In genomic region chr15:42499888-42500609, GRCh38 we compare ENCODE assay signal across 2 cellular contexts.
TF ChIP-seq lines count a peak whose summit lies in the region.

No MANE protein-coding gene starts in this region.

TF ChIP-seq in GM23338, 12 proteins besides CTCF, POLR2A, EP300 and RAD21 (continued from another document):
- no peak for TF ChIP-seq ZNF462 (CRISPR knock-in tag; IDR thresholded peaks at IDR 0.05)
- no peak for TF ChIP-seq STAT1 (IDR thresholded peaks at IDR 0.05; ENCODE audit: unreplicated experiment)
- no peak for TF ChIP-seq CREB1 (CRISPR knock-in tag; IDR thresholded peaks at IDR 0.05; ENCODE audit: low read depth)
- TF ChIP-seq REST (IDR thresholded peaks at IDR 0.05; ENCODE audit: unreplicated experiment), result no peak
- TF ChIP-seq EZH2 (IDR thresholded peaks at IDR 0.05; ENCODE audit: low read depth, unreplicated experiment), result no peak
- no peak for TF ChIP-seq POLR2AphosphoS5 (IDR thresholded peaks at IDR 0.05; ENCODE audit: low read depth)
- TF ChIP-seq ZNF114 (CRISPR knock-in tag; IDR thresholded peaks at IDR 0.05), result no peak
- no peak for TF ChIP-seq ETS1 (IDR thresholded peaks at IDR 0.05)

TF ChIP-seq in SK-N-SH, 30 proteins besides CTCF, POLR2A, EP300 and RAD21 (continued from another document):
- TF ChIP-seq USF1 (IDR thresholded peaks at IDR 0.05; ENCODE audit: borderline replicate concordance, low read depth) (no peak), RCOR1 (IDR thresholded peaks at IDR 0.05; ENCODE audit: low read length) (no peak), JUND (IDR thresholded peaks at IDR 0.05) (no peak), FOXJ3 (CRISPR knock-in tag; IDR thresholded peaks at IDR 0.05) (no peak), RXRA (IDR thresholded peaks at IDR 0.05; ENCODE audit: borderline replicate concordance, low read depth) (no peak), TCF12 (IDR thresholded peaks at IDR 0.05) (no peak), POLR2AphosphoS5 (IDR thresholded peaks at IDR 0.05; ENCODE audit: low read depth, low read length) (no peak), REST (IDR thresholded peaks at IDR 0.05; ENCODE audit: low read depth, low read length) (no peak), NRF1 (IDR thresholded peaks at IDR 0.05; ENCODE audit: low read depth, low read length) (no peak), GATA2 (CRISPR knock-in tag; IDR thresholded peaks at IDR 0.05) (peak; percentile 32)
